12 cellular contexts compared by ENCODE assay signal in genomic region chr18:70373062-70373519, GRCh38.
DNase-seq lines count a peak whose midpoint lies in the region; ATAC-seq, FAIRE-seq and TF ChIP-seq lines count a peak whose summit lies in the region.
"Had no signal": no experiment of that assay in that cellular context is flagged by ENCODE, and none has a peak within 500 bp of the region (broad histone marks: within the 10 kb centered on the region; RNA-seq: fewer than 3 reads in every experiment).

No MANE protein-coding gene starts in this region.

- H3K79me2 ChIP-seq in keratinocyte (ENCODE audit: control insufficient read depth, insufficient read depth, low read length) = no peaks in the 10 kb centered on the region

- peak; percentile 82 for FAIRE-seq in keratinocyte (lab: Jason Lieb, UNC)

- H3K27ac ChIP-seq in keratinocyte (ENCODE audit: control insufficient read depth, insufficient read depth, low read length) = peak overlapping the region; percentile 63
- H3K27ac ChIP-seq in CD8-positive, alpha-beta memory T cell (ENCODE audit: low read depth, low read length) = no peak overlapping the region
- H3K27ac ChIP-seq: right lobe of liver had no signal

- no peaks in the 10 kb centered on the region for H3K36me3 Mint-ChIP-seq in CD8-positive, alpha-beta memory T cell
- H3K36me3 Mint-ChIP-seq in immature natural killer cell = no peaks in the 10 kb centered on the region

- no peaks in the 10 kb centered on the region for H3K4me1 Mint-ChIP-seq in CD8-positive, alpha-beta memory T cell
- H3K4me1 Mint-ChIP-seq in immature natural killer cell = no peaks in the 10 kb centered on the region

- H3K4me1 ChIP-seq in keratinocyte (ENCODE audit: control insufficient read depth, extremely low read depth, insufficient read depth, low read length) = peaks cover 38% of the 10 kb centered on the region
- H3K4me1 ChIP-seq in CD8-positive, alpha-beta memory T cell (ENCODE audit: insufficient read depth, low read length) = no peaks in the 10 kb centered on the region

- in situ Hi-C loops in astrocyte of the cerebellum (cut with HindIII; ENCODE audit: low sequenced_read_pairs) = loop anchor here (5.0 kb wide), 1 partner anchor 49 kb away; no protein-coding TSS in a partner anchor

- CTCF ChIA-PET in CD8-positive, alpha-beta memory T cell (lab: Charles Lee) = no interaction called here

- H3K9me1 ChIP-seq in keratinocyte (ENCODE audit: control insufficient read depth, extremely low read depth, insufficient read depth, low read length) = no peaks in the 10 kb centered on the region

- peak overlapping the region; percentile 43 for H3K4me2 ChIP-seq in keratinocyte (ENCODE audit: control insufficient read depth, extremely low read depth, insufficient read depth, low read depth, low read length)

- no peak overlapping the region for H3K4me3 Mint-ChIP-seq in CD8-positive, alpha-beta memory T cell
- no peak overlapping the region for H3K4me3 Mint-ChIP-seq in immature natural killer cell

- H3K4me3 ChIP-seq in AG10803 (ENCODE audit: low read length) (no peak overlapping the region), astrocyte of the cerebellum (ENCODE audit: low read depth, low read length) (no peak overlapping the region), keratinocyte (ENCODE audit: control insufficient read depth in 2 of 3, extremely low read depth in 1 of 3, insufficient read depth in 2 of 3, low read depth in 1 of 3, low read length in 3 of 3) (no peak overlapping the region)
- no peak overlapping the region for H3K4me3 ChIP-seq in CD8-positive, alpha-beta memory T cell (ENCODE audit: low read length)
- H3K4me3 ChIP-seq: right lobe of liver had no signal

- TF ChIP-seq CTCF in AG10803 (conservative IDR thresholded peaks at IDR 0.05; ENCODE audit: low read length) (no peak), astrocyte of the cerebellum (IDR thresholded peaks at IDR 0.05; ENCODE audit: low read depth, low read length, missing control alignments) (no peak), keratinocyte (optimal IDR thresholded peaks at IDR 0.05 in 1 of 3, IDR thresholded peaks at IDR 0.05 in 1 of 3, conservative IDR thresholded peaks at IDR 0.05 in 1 of 3; ENCODE audit: extremely low read depth in 1 of 3, insufficient read depth in 2 of 3, low read length in 3 of 3) (no peak)

- no peaks in the 10 kb centered on the region for H3K27me3 ChIP-seq in keratinocyte (ENCODE audit: control insufficient read depth, extremely low read depth, insufficient read depth, low read length)
- no peaks in the 10 kb centered on the region for H3K27me3 ChIP-seq in CD8-positive, alpha-beta memory T cell (ENCODE audit: insufficient read depth, low read length, poor library complexity, severe bottlenecking)
- H3K27me3 ChIP-seq: right lobe of liver had no signal

- H2AFZ ChIP-seq in keratinocyte (ENCODE audit: control insufficient read depth, low read length) = no peak overlapping the region

- H4K20me1 ChIP-seq in keratinocyte (ENCODE audit: control insufficient read depth, extremely low read depth, insufficient read depth, low read length) = no peaks in the 10 kb centered on the region

- H3K27me3 Mint-ChIP-seq in CD8-positive, alpha-beta memory T cell = peaks cover 3 to 8% of the 10 kb centered on the region in 2 donors
- peaks cover 0 to 4% (median 2%) of the 10 kb centered on the region in 3 donors for H3K27me3 Mint-ChIP-seq in immature natural killer cell (ENCODE audit: low read depth in 3 of 3)

- dilution Hi-C loops in keratinocyte (cut with MboI; ENCODE audit: extremely low pct_ligation_motif_present, low sequenced_read_pairs) = no loop called here

- no peak for ATAC-seq in GM19455 (IDR thresholded peaks at IDR 0.05; ENCODE audit: unreplicated experiment)
- no peak for ATAC-seq in GM18868 (IDR thresholded peaks at IDR 0.05; ENCODE audit: unreplicated experiment)

- no peaks in the 10 kb centered on the region for H3K36me3 ChIP-seq in keratinocyte (ENCODE audit: control insufficient read depth in 2 of 2, extremely low read depth in 1 of 2, insufficient read depth in 2 of 2, low read length in 2 of 2)
- no peaks in the 10 kb centered on the region for H3K36me3 ChIP-seq in CD8-positive, alpha-beta memory T cell (ENCODE audit: insufficient read depth, low read length)
- H3K36me3 ChIP-seq: right lobe of liver had no signal

- H3K27ac Mint-ChIP-seq in CD8-positive, alpha-beta memory T cell = no peak overlapping the region
- H3K27ac Mint-ChIP-seq in immature natural killer cell = no peak overlapping the region

- H3K9me3 Mint-ChIP-seq in CD8-positive, alpha-beta memory T cell = no peaks in the 10 kb centered on the region
- peaks cover 0 to 2% (median 0%) of the 10 kb centered on the region in 6 donors for H3K9me3 Mint-ChIP-seq in immature natural killer cell

- no peaks in the 10 kb centered on the region for H3K9me3 ChIP-seq in keratinocyte (ENCODE audit: control insufficient read depth, low read depth, low read length)
- no peaks in the 10 kb centered on the region for H3K9me3 ChIP-seq in CD8-positive, alpha-beta memory T cell (ENCODE audit: low read length)
- H3K9me3 ChIP-seq: right lobe of liver had no signal

- peak overlapping the region; percentile 19 for H3K9ac ChIP-seq in keratinocyte (ENCODE audit: control insufficient read depth, extremely low read depth, insufficient read depth, low read length)

- POLR2A ChIA-PET in CD8-positive, alpha-beta memory T cell (lab: Charles Lee) = no interaction called here

- DNase-seq in AG10803 (ENCODE audit: low read depth) (peak; percentile 98), LHCN-M2 (ENCODE audit: low read depth) (peak; percentile 78), astrocyte of the cerebellum (ENCODE audit: low read depth) (peak; percentile 53), keratinocyte (ENCODE audit: low read depth, low spot score) (peak; percentile 84), immature natural killer cell (no peak)
- DNase-seq in CD8-positive, alpha-beta memory T cell = no peak
- DNase-seq: activated naive CD4-positive, alpha-beta T cell; H7; NCI-H446 treated with DMSO at 0.1 percent for 48 hours; right lobe of liver had no signal

Comparison
In these comparisons a context has a peak if more than half of its experiments do, and no peak if none do; other contexts are left out.
1. DNase-seq: peak in AG10803 (single experiment), LHCN-M2 (single experiment), astrocyte of the cerebellum (single experiment) and keratinocyte (single experiment); none in CD8-positive, alpha-beta memory T cell (0 of 5) and immature natural killer cell (0 of 3).